Comparison of ENCODE assay signal across 1 cellular context in genomic region chr3:98731720-98732238, GRCh38.
TF ChIP-seq lines count a peak whose summit lies in the region.

No MANE protein-coding gene starts in this region.

TF ChIP-seq in HepG2, 621 proteins besides CTCF, POLR2A, EP300 and RAD21 (continued from another document):
- 0 out of 2 replicates have a peak, but pooled peaks have one; percentile 31 for TF ChIP-seq SMYD3 (CRISPR knock-in tag; IDR thresholded peaks at IDR 0.05)
- TF ChIP-seq ZNF605 (CRISPR knock-in tag; IDR thresholded peaks at IDR 0.05) = 0 out of 2 replicates have a peak, but pooled peaks have one; percentile 2
- TF ChIP-seq ZNF362 (CRISPR knock-in tag; IDR thresholded peaks at IDR 0.05; ENCODE audit: borderline replicate concordance) = peak; percentile 58; the same call in 1 of the 2 replicates
TF ChIP-seq in HepG2: peak in this region for 10.
